9 cellular contexts compared by ENCODE assay signal in genomic region chr4:151541438-151542071, GRCh38.
DNase-seq lines count a peak whose midpoint lies in the region; ATAC-seq and TF ChIP-seq lines count a peak whose summit lies in the region.
"Had no signal": no experiment of that assay in that cellular context is flagged by ENCODE, and none has a peak within 500 bp of the region (broad histone marks: within the 10 kb centered on the region; RNA-seq: fewer than 3 reads in every experiment).

No MANE protein-coding gene starts in this region.

- H3K4me3 ChIP-seq in BJ (ENCODE audit: low read depth, low read length): no peak overlapping the region
- no peak overlapping the region for H3K4me3 ChIP-seq in brain microvascular endothelial cell (ENCODE audit: low read depth, low read length)
- H3K4me3 ChIP-seq in SJCRH30: no peak overlapping the region

- H3K4me3 Mint-ChIP-seq in mesothelial cell of epicardium: no peak overlapping the region
- no peak overlapping the region for H3K4me3 Mint-ChIP-seq in stimulated activated effector memory CD8-positive, alpha-beta T cell treated with anti-CD3 and anti-CD28 coated beads, Interleukin-12 subunit alpha, Interleukin-12 subunit beta, amount 100 ng/mL, for 72 hours
- H3K4me3 Mint-ChIP-seq: CD4-positive, alpha-beta memory T cell had no signal

- no peaks in the 10 kb centered on the region for H3K36me3 Mint-ChIP-seq in mesothelial cell of epicardium
- H3K36me3 Mint-ChIP-seq in stimulated activated effector memory CD8-positive, alpha-beta T cell treated with anti-CD3 and anti-CD28 coated beads, Interleukin-12 subunit alpha, Interleukin-12 subunit beta, amount 100 ng/mL, for 72 hours: no peaks in the 10 kb centered on the region
- H3K36me3 Mint-ChIP-seq: CD4-positive, alpha-beta memory T cell had no signal

- H3K27ac Mint-ChIP-seq in mesothelial cell of epicardium: peak overlapping the region; percentile 93
- H3K27ac Mint-ChIP-seq in stimulated activated effector memory CD8-positive, alpha-beta T cell treated with anti-CD3 and anti-CD28 coated beads, Interleukin-12 subunit alpha, Interleukin-12 subunit beta, amount 100 ng/mL, for 72 hours: no peak overlapping the region
- H3K27ac Mint-ChIP-seq: CD4-positive, alpha-beta memory T cell had no signal

- no peaks in the 10 kb centered on the region for H3K36me3 ChIP-seq in BJ (ENCODE audit: control insufficient read depth, insufficient read depth, low read length)
- H3K36me3 ChIP-seq in brain microvascular endothelial cell (replicated peaks): no peaks in the 10 kb centered on the region
- no peaks in the 10 kb centered on the region for H3K36me3 ChIP-seq in SJCRH30

- H3K9me3 Mint-ChIP-seq in mesothelial cell of epicardium: no peaks in the 10 kb centered on the region
- no peaks in the 10 kb centered on the region for H3K9me3 Mint-ChIP-seq in stimulated activated effector memory CD8-positive, alpha-beta T cell treated with anti-CD3 and anti-CD28 coated beads, Interleukin-12 subunit alpha, Interleukin-12 subunit beta, amount 100 ng/mL, for 72 hours

- in situ Hi-C loops in brain microvascular endothelial cell (cut with HindIII; ENCODE audit: low pct_ligation_motif_present, low sequenced_read_pairs): no loop called here

- H3K27ac ChIP-seq in brain microvascular endothelial cell (peak overlapping the region; percentile 86), SJCRH30 (no peak overlapping the region)

- peaks cover 42% of the 10 kb centered on the region for H3K4me1 Mint-ChIP-seq in mesothelial cell of epicardium
- H3K4me1 Mint-ChIP-seq in stimulated activated effector memory CD8-positive, alpha-beta T cell treated with anti-CD3 and anti-CD28 coated beads, Interleukin-12 subunit alpha, Interleukin-12 subunit beta, amount 100 ng/mL, for 72 hours: no peaks in the 10 kb centered on the region
- H3K4me1 Mint-ChIP-seq: CD4-positive, alpha-beta memory T cell had no signal

- no peak for ATAC-seq in stimulated activated effector memory CD8-positive, alpha-beta T cell treated with anti-CD3 and anti-CD28 coated beads, Interleukin-12 subunit alpha, Interleukin-12 subunit beta, amount 100 ng/mL, for 72 hours

- TF ChIP-seq CTCF in BJ (IDR thresholded peaks at IDR 0.05; ENCODE audit: insufficient read depth, low read depth, low read length) (no peak), brain microvascular endothelial cell (IDR thresholded peaks at IDR 0.05; ENCODE audit: low read depth, low read length, missing control alignments) (no peak), mesothelial cell of epicardium (IDR thresholded peaks at IDR 0.05; ENCODE audit: unreplicated experiment) (no peak)

- no peaks in the 10 kb centered on the region for H3K27me3 Mint-ChIP-seq in mesothelial cell of epicardium (ENCODE audit: low read depth)

- peaks cover 6% of the 10 kb centered on the region; the same call in 1 of the 2 replicates for H3K4me1 ChIP-seq in SJCRH30

- CTCF ChIA-PET in BJ (lab: Yijun Ruan, JAX): no interaction called here

- H3K27me3 ChIP-seq in BJ (ENCODE audit: control insufficient read depth, insufficient read depth, low read length): no peaks in the 10 kb centered on the region
- no peaks in the 10 kb centered on the region for H3K27me3 ChIP-seq in brain microvascular endothelial cell (replicated peaks)
- no peaks in the 10 kb centered on the region for H3K27me3 ChIP-seq in SJCRH30

- H3K9me3 ChIP-seq in SJCRH30 (replicated peaks): no peaks in the 10 kb centered on the region

- peak; percentile 52 for DNase-seq in BJ (ENCODE audit: low read depth)
- DNase-seq in NCI-H1436 (lab: John Stamatoyannopoulos, UW): peak; percentile 82
- peak; percentile 41 for DNase-seq in brain microvascular endothelial cell
- DNase-seq in mesothelial cell of epicardium (ENCODE audit: low spot score in 2 of 2, unreplicated experiment in 2 of 2): no peak
- no peak for DNase-seq in stimulated activated effector memory CD8-positive, alpha-beta T cell treated with anti-CD3 and anti-CD28 coated beads, Interleukin-12 subunit alpha, Interleukin-12 subunit beta, amount 100 ng/mL, for 72 hours (ENCODE audit: low spot score in 2 of 2)
- DNase-seq in activated CD4-positive, alpha-beta T cell treated with anti-CD3 and anti-CD28 coated beads for 1 hour: no peak
- DNase-seq in NCI-H2107 (lab: John Stamatoyannopoulos, UW): no peak
- no peak for DNase-seq in SJCRH30
- DNase-seq: CD4-positive, alpha-beta memory T cell had no signal

- POLR2A ChIA-PET in BJ (lab: Charles Lee): no interaction called here

Comparison
In these comparisons a context has a peak if more than half of its experiments do, and no peak if none do; other contexts are left out.
1. DNase-seq: peak in BJ (single experiment), NCI-H1436 (single experiment) and brain microvascular endothelial cell (single experiment); none in mesothelial cell of epicardium (0 of 2), stimulated activated effector memory CD8-positive, alpha-beta T cell treated with anti-CD3 and anti-CD28 coated beads, Interleukin-12 subunit alpha, Interleukin-12 subunit beta, amount 100 ng/mL, for 72 hours (0 of 2), activated CD4-positive, alpha-beta T cell treated with anti-CD3 and anti-CD28 coated beads for 1 hour (single experiment), NCI-H2107 (single experiment) and SJCRH30 (0 of 2).